Comparison of ENCODE assay signal across 12 cellular contexts in genomic region chr1:27117733-27118439, GRCh38. TPM values are rescaled to one million over a fixed set of nuclear protein-coding genes. Genes with fewer than 3 reads are reported as not detected.
A peak's percentile ranks its signal among the peaks of the same experiment; 100 is the strongest.
DNase-seq lines count a peak whose midpoint lies in the region; ATAC-seq and TF ChIP-seq lines count a peak whose summit lies in the region.
"Had no signal": no experiment of that assay in that cellular context is flagged by ENCODE, and none has a peak within 500 bp of the region (broad histone marks: within the 10 kb centered on the region; RNA-seq: fewer than 3 reads in every experiment).

No MANE protein-coding gene starts in this region.

- H3K9me3 Mint-ChIP-seq in CD4-positive, alpha-beta memory T cell: no peaks in the 10 kb centered on the region
- H3K9me3 Mint-ChIP-seq: central memory CD8-positive, alpha-beta T cell had no signal

- H3K4me1 Mint-ChIP-seq in CD4-positive, alpha-beta memory T cell: peaks cover 23 to 38% (median 36%) of the 10 kb centered on the region in 4 donors

- H3K4me3 ChIP-seq in BLaER1 treated with 17β-estradiol and CSF1 and Interleukin-3, amounts not matched to agents 10 nM and 100 nM: peak overlapping the region in 4 of 10 experiments; percentile 3 to 32 (median 12); a peak in 3 of 20 replicates
- H3K4me3 ChIP-seq in foreskin fibroblast (ENCODE audit: low read depth in 1 of 2, low read length in 2 of 2) (no peak overlapping the region), rectal smooth muscle tissue (ENCODE audit: low read length) (no peak overlapping the region)
- no peak overlapping the region for H3K4me3 ChIP-seq in CD4-positive, alpha-beta memory T cell (ENCODE audit: low read length in 2 of 2)
- H3K4me3 ChIP-seq: right lobe of liver had no signal

- H3K27ac Mint-ChIP-seq in CD4-positive, alpha-beta memory T cell: no peak overlapping the region

- H4K20me1 ChIP-seq in BLaER1 treated with 17β-estradiol and CSF1 and Interleukin-3, amounts not matched to agents 10 nM and 100 nM: no peaks in the 10 kb centered on the region

- peaks cover 79 to 100% (median 100%) of the 10 kb centered on the region in 10 experiments for H3K4me1 ChIP-seq in BLaER1 treated with 17β-estradiol and CSF1 and Interleukin-3, amounts not matched to agents 10 nM and 100 nM
- peaks cover 48% of the 10 kb centered on the region for H3K4me1 ChIP-seq in rectal smooth muscle tissue (ENCODE audit: control insufficient read depth, insufficient read depth, low read length)
- peaks cover 17% of the 10 kb centered on the region for H3K4me1 ChIP-seq in CD4-positive, alpha-beta memory T cell (ENCODE audit: insufficient read depth, low read length)

- CTCF ChIA-PET in CD4-positive, alpha-beta memory T cell (lab: Charles Lee; ENCODE audit: partially characterized antibody): interaction anchor here (1.0 to 1.6 kb wide), 6 partner anchors 18 to 166 kb away, joined by 3 to 4 read pairs (median 4); no protein-coding TSS in a partner anchor

- no peaks in the 10 kb centered on the region for H3K27me3 Mint-ChIP-seq in CD4-positive, alpha-beta memory T cell
- H3K27me3 Mint-ChIP-seq: CD4-positive, CD25-positive, alpha-beta regulatory T cell; central memory CD8-positive, alpha-beta T cell had no signal

- H3K9me3 ChIP-seq in BLaER1 treated with 17β-estradiol and CSF1 and Interleukin-3, amounts not matched to agents 10 nM and 100 nM (replicated peaks in 1 of 11): 0 out of 22 replicates have a peak, but pooled peaks cover 0 to 5% (median 0%) of the 10 kb centered on the region in 11 experiments
- no peaks in the 10 kb centered on the region for H3K9me3 ChIP-seq in CD4-positive, alpha-beta memory T cell (ENCODE audit: control insufficient read depth in 1 of 2, low read length in 2 of 2)
- H3K9me3 ChIP-seq: right lobe of liver had no signal

- H3K36me3 ChIP-seq in BLaER1 treated with 17β-estradiol and CSF1 and Interleukin-3, amounts not matched to agents 10 nM and 100 nM: peaks cover 3 to 31% (median 13%) of the 10 kb centered on the region in 11 experiments; a peak in 17 of 22 replicates
- H3K36me3 ChIP-seq in rectal smooth muscle tissue (ENCODE audit: control insufficient read depth, insufficient read depth, low read length): no peaks in the 10 kb centered on the region
- no peaks in the 10 kb centered on the region for H3K36me3 ChIP-seq in CD4-positive, alpha-beta memory T cell (ENCODE audit: insufficient read depth, low read length)
- H3K36me3 ChIP-seq: right lobe of liver had no signal

- no peak overlapping the region for H3K4me3 Mint-ChIP-seq in CD4-positive, alpha-beta memory T cell
- H3K4me3 Mint-ChIP-seq: CD4-positive, CD25-positive, alpha-beta regulatory T cell; central memory CD8-positive, alpha-beta T cell had no signal

- intact Hi-C loops in CD4-positive, alpha-beta memory T cell (cut with micrococcal nuclease): no loop called here

- H3K27me3 ChIP-seq in BLaER1 treated with 17β-estradiol and CSF1 and Interleukin-3, amounts not matched to agents 10 nM and 100 nM: no peaks in the 10 kb centered on the region
- H3K27me3 ChIP-seq in rectal smooth muscle tissue (ENCODE audit: control insufficient read depth, insufficient read depth, low read length): no peaks in the 10 kb centered on the region
- H3K27me3 ChIP-seq in CD4-positive, alpha-beta memory T cell (ENCODE audit: insufficient read depth, low read length): no peaks in the 10 kb centered on the region
- H3K27me3 ChIP-seq: right lobe of liver had no signal

- TF ChIP-seq CTCF in foreskin fibroblast (IDR thresholded peaks at IDR 0.05; ENCODE audit: low read depth, low read length): no peak

- no peak for ATAC-seq in GM18520 (IDR thresholded peaks at IDR 0.05; ENCODE audit: unreplicated experiment)
- ATAC-seq: right lobe of liver had no signal

- peak overlapping the region in 10 of 11 experiments; percentile 15 to 87 (median 81); a peak in 19 of 22 replicates for H3K9ac ChIP-seq in BLaER1 treated with 17β-estradiol and CSF1 and Interleukin-3, amounts not matched to agents 10 nM and 100 nM
- no peak overlapping the region for H3K9ac ChIP-seq in rectal smooth muscle tissue (ENCODE audit: low read length)

- H3K27ac ChIP-seq in BLaER1 treated with 17β-estradiol and CSF1 and Interleukin-3, amounts not matched to agents 10 nM and 100 nM: peak overlapping the region; percentile 22 to 98 (median 95); a peak in 21 of 22 replicates
- H3K27ac ChIP-seq in angular gyrus (ENCODE audit: low read depth, low read length): peak overlapping the region; percentile 83
- H3K27ac ChIP-seq in rectal smooth muscle tissue (ENCODE audit: low read depth, low read length): peak overlapping the region; percentile 33
- no peak overlapping the region for H3K27ac ChIP-seq in CD4-positive, alpha-beta memory T cell (ENCODE audit: low read depth, low read length)

- peak overlapping the region; percentile 85 to 95 (median 90) for H3K4me2 ChIP-seq in BLaER1 treated with 17β-estradiol and CSF1 and Interleukin-3, amounts not matched to agents 10 nM and 100 nM

- H3K36me3 Mint-ChIP-seq in CD4-positive, alpha-beta memory T cell: peaks cover 0 to 3% of the 10 kb centered on the region in 2 donors

- peak; percentile 39 to 69 for DNase-seq in foreskin fibroblast
- DNase-seq in hippocampal formation (lab: John Stamatoyannopoulos, UW): no peak
- no peak for DNase-seq in CD4-positive, alpha-beta memory T cell
- DNase-seq in effector CD8-positive, alpha-beta T cell (lab: John Stamatoyannopoulos, UW): no peak
- DNase-seq: CD4-positive, CD25-positive, alpha-beta regulatory T cell; NCI-H524 treated with DMSO at 0.1 percent for 48 hours; right lobe of liver had no signal

- POLR2A ChIA-PET in CD4-positive, alpha-beta memory T cell (lab: Charles Lee; ENCODE audit: partially characterized antibody): interaction anchor here (1.1 to 1.2 kb wide), 2 partner anchors 19 to 165 kb away, joined by 3 read pairs; no protein-coding TSS in a partner anchor

RNA-seq across cellular contexts. Expression of gene SLC9A1, which starts 37.0 kb away (rescaled TPM):
- 10 to 100 TPM; 11.4 to 13.2 TPM for total RNA-seq in CD4-positive, alpha-beta memory T cell
- polyA plus RNA-seq in CD4-positive, alpha-beta memory T cell: 10 to 100 TPM in 1 of 2 donors, 1 to 10 TPM in 1; 2.1 to 15.0 TPM

Comparison
In these comparisons a context has a peak if more than half of its experiments do, and no peak if none do; other contexts are left out.
1. DNase-seq: peak in foreskin fibroblast (2 of 2); none in hippocampal formation (0 of 2), CD4-positive, alpha-beta memory T cell (0 of 5) and effector CD8-positive, alpha-beta T cell (single experiment).